In genomic region chr9:134060546-134060945, GRCh38 we compare ENCODE assay signal across 1 cellular context.
TF ChIP-seq lines count a peak whose summit lies in the region.

No MANE protein-coding gene starts in this region.

TF ChIP-seq in HepG2, 621 proteins besides CTCF, POLR2A, EP300 and RAD21:
- TF ChIP-seq ZNF451 (CRISPR knock-in tag; IDR thresholded peaks at IDR 0.05), result no peak
- TF ChIP-seq MED13 (CRISPR knock-in tag; IDR thresholded peaks at IDR 0.05), result no peak
- no peak for TF ChIP-seq ZNF839 (CRISPR knock-in tag; IDR thresholded peaks at IDR 0.05; ENCODE audit: borderline replicate concordance)
- TF ChIP-seq ZMYM2 (CRISPR knock-in tag; IDR thresholded peaks at IDR 0.05), result no peak
- TF ChIP-seq STAT6 (CRISPR knock-in tag; IDR thresholded peaks at IDR 0.05; ENCODE audit: borderline replicate concordance), result no peak
- TF ChIP-seq XBP1 (CRISPR knock-in tag; IDR thresholded peaks at IDR 0.05), result no peak
- TF ChIP-seq SYNCRIP (IDR thresholded peaks at IDR 0.05; ENCODE audit: insufficient read depth, low read depth, low read length), result no peak
- no peak for TF ChIP-seq ZNF432 (CRISPR knock-in tag; IDR thresholded peaks at IDR 0.05; ENCODE audit: borderline replicate concordance)
- no peak for TF ChIP-seq ZNF737 (CRISPR knock-in tag; IDR thresholded peaks at IDR 0.05; ENCODE audit: borderline replicate concordance)
- TF ChIP-seq ZNF496 (CRISPR knock-in tag; IDR thresholded peaks at IDR 0.05; ENCODE audit: insufficient replicate concordance), result no peak
- TF ChIP-seq DMTF1 (CRISPR knock-in tag; IDR thresholded peaks at IDR 0.05), result no peak
- no peak for TF ChIP-seq ZNF280D (CRISPR knock-in tag; IDR thresholded peaks at IDR 0.05)
- no peak for TF ChIP-seq AFF4 (CRISPR knock-in tag; IDR thresholded peaks at IDR 0.05)
- TF ChIP-seq NFAT5 (CRISPR knock-in tag; IDR thresholded peaks at IDR 0.05), result no peak
- no peak for TF ChIP-seq ZBTB4 (CRISPR knock-in tag; IDR thresholded peaks at IDR 0.05; ENCODE audit: borderline replicate concordance)
- no peak for TF ChIP-seq SIN3B (IDR thresholded peaks at IDR 0.05; ENCODE audit: low read length)
- TF ChIP-seq NR0B2 (CRISPR knock-in tag; IDR thresholded peaks at IDR 0.05), result no peak
- TF ChIP-seq SPEN (CRISPR knock-in tag; IDR thresholded peaks at IDR 0.05; ENCODE audit: low read depth), result no peak
- TF ChIP-seq PRDM15 (CRISPR knock-in tag; IDR thresholded peaks at IDR 0.05), result no peak
